1 cellular context compared by ENCODE assay signal in genomic region chr22:30245985-30246901, GRCh38.
TF ChIP-seq lines count a peak whose summit lies in the region.

TSS of gene LIF (minus strand) at chr22:30246759. CDS start at chr22:30246695, 64 bp downstream.

TF ChIP-seq in HepG2, 621 proteins besides CTCF, POLR2A, EP300 and RAD21 (continued from another document and continues in another):
- TF ChIP-seq HNRNPLL (IDR thresholded peaks at IDR 0.05; ENCODE audit: low read depth, low read length, poor library complexity, severe bottlenecking) (peak; percentile 45), NR2C2 (CRISPR knock-in tag; IDR thresholded peaks at IDR 0.05; ENCODE audit: borderline replicate concordance) (peak; percentile 76; the same call in 1 of the 2 replicates), TAF15 (IDR thresholded peaks at IDR 0.05; ENCODE audit: low read depth, low read length, poor library complexity, severe bottlenecking) (peak; percentile 67), ZNF580 (CRISPR knock-in tag; IDR thresholded peaks at IDR 0.05; ENCODE audit: borderline replicate concordance, low read depth) (no peak), HOXA7 (CRISPR knock-in tag; IDR thresholded peaks at IDR 0.05) (no peak), KDM3A (CRISPR knock-in tag; IDR thresholded peaks at IDR 0.05; ENCODE audit: low read depth) (0 out of 2 replicates have a peak, but pooled peaks have one; percentile 23), SMAD1 (CRISPR knock-in tag; IDR thresholded peaks at IDR 0.05; ENCODE audit: borderline replicate concordance, low read depth) (no peak), DR1 (CRISPR knock-in tag; IDR thresholded peaks at IDR 0.05) (no peak), FOXO1 (CRISPR knock-in tag; IDR thresholded peaks at IDR 0.05) (0 out of 2 replicates have a peak, but pooled peaks have one; percentile 9), MAX (IDR thresholded peaks at IDR 0.05) (peak; percentile 56; the same call in 1 of the 2 replicates), KLF12 (CRISPR knock-in tag; IDR thresholded peaks at IDR 0.05; ENCODE audit: borderline replicate concordance) (no peak), HOXD1 (CRISPR knock-in tag; IDR thresholded peaks at IDR 0.05) (0 out of 2 replicates have a peak, but pooled peaks have one; percentile 33), ZNF558 (CRISPR knock-in tag; IDR thresholded peaks at IDR 0.05; ENCODE audit: borderline replicate concordance) (0 out of 2 replicates have a peak, but pooled peaks have one; percentile 10), PRMT3 (CRISPR knock-in tag; IDR thresholded peaks at IDR 0.05; ENCODE audit: borderline replicate concordance, low read depth) (no peak), MLXIP (CRISPR knock-in tag; IDR thresholded peaks at IDR 0.05; ENCODE audit: borderline replicate concordance) (no peak), BORCS8-MEF2B (CRISPR knock-in tag; IDR thresholded peaks at IDR 0.05) (no peak), ZBTB14 (CRISPR knock-in tag; IDR thresholded peaks at IDR 0.05) (no peak), TAF1 (CRISPR knock-in tag; IDR thresholded peaks at IDR 0.05) (peak; percentile 26; the same call in 1 of the 2 replicates), ZNF564 (CRISPR knock-in tag; IDR thresholded peaks at IDR 0.05) (peak; percentile 37; the same call in 1 of the 2 replicates), RXRA (CRISPR knock-in tag; IDR thresholded peaks at IDR 0.05) (0 out of 2 replicates have a peak, but pooled peaks have one; percentile 9), KLF9 (CRISPR knock-in tag; IDR thresholded peaks at IDR 0.05; ENCODE audit: low read depth) (no peak), ZBTB4 (CRISPR knock-in tag; IDR thresholded peaks at IDR 0.05; ENCODE audit: borderline replicate concordance) (no peak), PTBP1 (IDR thresholded peaks at IDR 0.05; ENCODE audit: low read depth, low read length, poor library complexity, severe bottlenecking) (peak; percentile 80), RBM39 (IDR thresholded peaks at IDR 0.05; ENCODE audit: low read depth, low read length, poor library complexity, severe bottlenecking) (peak; percentile 48), ZNF687 (CRISPR knock-in tag; IDR thresholded peaks at IDR 0.05) (peak; percentile 73), ZFY (CRISPR knock-in tag; IDR thresholded peaks at IDR 0.05) (peak; percentile 36; the same call in 1 of the 2 replicates), JUN (CRISPR knock-in tag; IDR thresholded peaks at IDR 0.05) (no peak), PCBP2 (optimal IDR thresholded peaks at IDR 0.05; ENCODE audit: low read depth, low read length, poor library complexity, severe bottlenecking) (peak; percentile 5), CSRNP1 (CRISPR knock-in tag; IDR thresholded peaks at IDR 0.05) (no peak), SIN3B (IDR thresholded peaks at IDR 0.05; ENCODE audit: low read length) (no peak), GABPB1 (CRISPR knock-in tag; IDR thresholded peaks at IDR 0.05) (peak; percentile 26; the same call in 1 of the 2 replicates), ZSCAN29 (CRISPR knock-in tag; conservative IDR thresholded peaks at IDR 0.05) (0 out of 2 replicates have a peak, but pooled peaks have one; percentile 26), AGO2 (optimal IDR thresholded peaks at IDR 0.05; ENCODE audit: low read depth, low read length) (peak; percentile 74), HMGXB4 (CRISPR knock-in tag; IDR thresholded peaks at IDR 0.05; ENCODE audit: borderline replicate concordance in 1 of 2, low read depth in 1 of 2) (peak in 1 of 2 experiments; percentile 55; a peak in 2 of 4 replicates), NFE2L1 (CRISPR knock-in tag; IDR thresholded peaks at IDR 0.05; ENCODE audit: borderline replicate concordance) (no peak), SNAPC2 (CRISPR knock-in tag; IDR thresholded peaks at IDR 0.05) (no peak), ARNT2 (CRISPR knock-in tag; IDR thresholded peaks at IDR 0.05; ENCODE audit: low read depth) (no peak), ZNF354B (CRISPR knock-in tag; IDR thresholded peaks at IDR 0.05) (no peak), PHF20 (CRISPR knock-in tag; IDR thresholded peaks at IDR 0.05) (0 out of 2 replicates have a peak, but pooled peaks have one; percentile 36), IRF2 (CRISPR knock-in tag; IDR thresholded peaks at IDR 0.05) (0 out of 2 replicates have a peak, but pooled peaks have one; percentile 7), ZFP90 (CRISPR knock-in tag; IDR thresholded peaks at IDR 0.05; ENCODE audit: borderline replicate concordance) (0 out of 2 replicates have a peak, but pooled peaks have one; percentile 22), RBFOX2 (IDR thresholded peaks at IDR 0.05; ENCODE audit: low read depth, low read length) (peak; percentile 72)
- TF ChIP-seq, protein P1, sequence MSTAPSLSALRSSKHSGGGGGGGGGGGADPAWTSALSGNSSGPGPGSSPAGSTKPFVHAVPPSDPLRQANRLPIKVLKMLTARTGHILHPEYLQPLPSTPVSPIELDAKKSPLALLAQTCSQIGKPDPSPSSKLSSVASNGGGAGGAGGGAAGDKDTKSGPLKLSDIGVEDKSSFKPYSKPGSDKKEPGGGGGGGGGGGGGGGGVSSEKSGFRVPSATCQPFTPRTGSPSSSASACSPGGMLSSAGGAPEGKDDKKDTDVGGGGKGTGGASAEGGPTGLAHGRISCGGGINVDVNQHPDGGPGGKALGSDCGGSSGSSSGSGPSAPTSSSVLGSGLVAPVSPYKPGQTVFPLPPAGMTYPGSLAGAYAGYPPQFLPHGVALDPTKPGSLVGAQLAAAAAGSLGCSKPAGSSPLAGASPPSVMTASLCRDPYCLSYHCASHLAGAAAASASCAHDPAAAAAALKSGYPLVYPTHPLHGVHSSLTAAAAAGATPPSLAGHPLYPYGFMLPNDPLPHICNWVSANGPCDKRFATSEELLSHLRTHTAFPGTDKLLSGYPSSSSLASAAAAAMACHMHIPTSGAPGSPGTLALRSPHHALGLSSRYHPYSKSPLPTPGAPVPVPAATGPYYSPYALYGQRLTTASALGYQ (CRISPR knock-in tag; IDR thresholded peaks at IDR 0.05): no peak
